In genomic region chr1:30191154-30191702, GRCh38 we compare ENCODE assay signal across 8 cellular contexts.
DNase-seq lines count a peak whose midpoint lies in the region; ATAC-seq lines count a peak whose summit lies in the region.

No MANE protein-coding gene starts in this region.

- no peak for ATAC-seq in HG02938 (IDR thresholded peaks at IDR 0.05; ENCODE audit: unreplicated experiment)

- DNase-seq in NCI-H2171 treated with DMSO at 0.1 percent for 48 hours (lab: John Stamatoyannopoulos, UW) (peak; percentile 35), NCI-H2171 (lab: John Stamatoyannopoulos, UW) (no peak), T-helper 22 cell (ENCODE audit: low read depth) (peak; percentile 11), fibroblast of the conjunctiva (ENCODE audit: low read depth) (peak; percentile 87), D341Med (ENCODE audit: low spot score) (no peak), NCI-H1930 (lab: John Stamatoyannopoulos, UW) (no peak)
- peak; percentile 4 for DNase-seq in stimulated activated CD8-positive, alpha-beta memory T cell treated with anti-CD3 and anti-CD28 coated beads, Interleukin-12 subunit alpha, Interleukin-12 subunit beta, amount 100 ng/mL, for 1 hour (ENCODE audit: low read depth)

Comparison
In these comparisons a context has a peak if more than half of its experiments do, and no peak if none do; other contexts are left out.
1. DNase-seq: peak in NCI-H2171 treated with DMSO at 0.1 percent for 48 hours (single experiment), T-helper 22 cell (single experiment), fibroblast of the conjunctiva (single experiment) and stimulated activated CD8-positive, alpha-beta memory T cell treated with anti-CD3 and anti-CD28 coated beads, Interleukin-12 subunit alpha, Interleukin-12 subunit beta, amount 100 ng/mL, for 1 hour (single experiment); none in NCI-H2171 (single experiment), D341Med (single experiment) and NCI-H1930 (0 of 2).